15 cellular contexts compared by ENCODE assay signal in the genomic region with DNA sequence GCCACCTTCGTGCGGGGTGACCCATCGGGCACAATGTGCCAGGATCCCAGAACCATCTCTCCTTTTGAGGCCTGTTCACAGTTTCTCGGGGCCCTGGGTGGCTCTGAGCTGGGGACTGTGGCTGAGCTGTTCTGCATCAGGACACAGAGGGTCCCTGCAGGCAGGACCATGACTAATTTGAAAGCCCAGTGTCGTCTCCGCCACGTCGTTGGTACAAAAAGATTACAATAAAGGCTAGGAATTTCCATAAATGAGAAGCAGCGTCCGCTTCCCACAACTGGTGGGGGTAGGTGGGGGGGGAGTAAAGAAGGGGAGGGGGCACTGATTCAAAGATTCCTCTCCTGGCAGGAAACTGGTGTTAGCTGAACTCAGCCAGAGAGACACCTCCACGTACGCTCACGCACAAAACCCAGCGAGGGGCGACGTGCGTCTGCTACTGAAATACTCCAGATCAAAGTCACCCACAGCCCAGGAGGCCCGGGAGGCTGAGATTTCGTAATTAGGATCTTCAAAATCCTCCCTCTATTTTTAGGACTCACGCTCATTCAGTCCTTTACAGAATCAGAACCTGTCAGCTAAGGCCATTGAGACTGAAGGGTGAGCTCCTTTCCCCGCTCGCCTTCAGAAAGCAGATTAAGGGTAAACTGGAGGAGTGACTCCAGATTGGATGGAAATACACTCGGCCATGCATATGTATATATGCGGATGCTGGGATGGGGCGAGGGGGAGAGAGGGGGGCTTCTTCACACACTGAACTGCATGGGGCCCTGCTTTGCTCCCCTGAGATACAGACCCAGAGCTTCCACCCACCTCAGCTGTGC. TPM values are rescaled to one million over a fixed set of nuclear protein-coding genes. Genes with fewer than 3 reads are reported as not detected.
DNase-seq lines count a peak whose midpoint lies in the region; ATAC-seq and TF ChIP-seq lines count a peak whose summit lies in the region.
"Had no signal": no experiment of that assay in that cellular context is flagged by ENCODE, and none has a peak within 500 bp of the region (broad histone marks: within the 10 kb centered on the region; RNA-seq: fewer than 3 reads in every experiment).

No MANE protein-coding gene starts in this region.

- H3K27ac ChIP-seq in BLaER1 (no peak overlapping the region), heart left ventricle (peak overlapping the region; percentile 13 to 65 (median 37)), neural progenitor cell (peak overlapping the region; percentile 28)
- H3K27ac ChIP-seq: adrenal gland, parathyroid adenoma had no signal

- H3K27me3 Mint-ChIP-seq in neural progenitor cell (ENCODE audit: insufficient read depth, low read depth) (peaks cover 4% of the 10 kb centered on the region), HFFc6 (ENCODE audit: insufficient read depth) (peaks cover 49% of the 10 kb centered on the region)

- H4K20me1 ChIP-seq in BLaER1, result peaks cover 22% of the 10 kb centered on the region; the same call in 1 of the 2 replicates
- H4K20me1 ChIP-seq in neural progenitor cell (ENCODE audit: low read depth), result peaks cover 100% of the 10 kb centered on the region

- peak overlapping the region; percentile 43 for H3K4me2 ChIP-seq in BLaER1
- H3K4me2 ChIP-seq in neural progenitor cell, result peak overlapping the region; percentile 75

- peak; percentile 77 for DNase-seq in astrocyte of the hippocampus (ENCODE audit: low read depth, low spot score)
- DNase-seq in heart left ventricle, result peak in 1 of 5 donors; percentile 43
- peak; percentile 46 for DNase-seq in neural progenitor cell (ENCODE audit: low spot score)
- DNase-seq in ecto neural progenitor cell (ENCODE audit: low spot score), result no peak
- no peak for DNase-seq in activated naive CD4-positive, alpha-beta T cell treated with anti-CD3 and anti-CD28 coated beads, Interleukin-2, amount 50 U/mL, for 16 hours
- no peak for DNase-seq in HFFc6
- DNase-seq: activated CD4-positive, alpha-beta T cell treated with anti-CD3 and anti-CD28 coated beads, Interleukin-2, amount 50 U/mL, for 4 hours; activated T-cell treated with anti-CD3 and anti-CD28 coated beads, Interleukin-2, amount 50 U/mL, for 4 hours; adrenal gland; CD4-positive, alpha-beta memory T cell; dermis blood vessel endothelial cell; H7 had no signal

- WGBS in heart left ventricle, 4 donors, result 53 to 65% (median 59%) methylated on average over 22 to 25 of the region's 25 CpGs

- no peak for TF ChIP-seq POLR2A in heart left ventricle (IDR thresholded peaks at IDR 0.05)

- H3K4me1 ChIP-seq in BLaER1 (peaks cover 22% of the 10 kb centered on the region), heart left ventricle (peaks cover 0 to 45% (median 10%) of the 10 kb centered on the region in 12 donors), neural progenitor cell (peaks cover 69% of the 10 kb centered on the region)
- H3K4me1 ChIP-seq: adrenal gland, parathyroid adenoma had no signal

- H3K79me2 ChIP-seq in neural progenitor cell (ENCODE audit: low read depth), result peaks cover 100% of the 10 kb centered on the region
- H3K79me2 ChIP-seq: parathyroid adenoma had no signal

- H3K4me1 Mint-ChIP-seq in neural progenitor cell (peaks cover 93% of the 10 kb centered on the region), HFFc6 (ENCODE audit: low read depth) (no peaks in the 10 kb centered on the region)
- H3K4me1 Mint-ChIP-seq: CD4-positive, alpha-beta memory T cell had no signal

- no peak for TF ChIP-seq CTCF in heart left ventricle (IDR thresholded peaks at IDR 0.05)
- TF ChIP-seq CTCF in neural progenitor cell (IDR thresholded peaks at IDR 0.05), result no peak
- TF ChIP-seq CTCF in HFFc6 (IDR thresholded peaks at IDR 0.05), result no peak

- H3F3A ChIP-seq in neural progenitor cell (ENCODE audit: low read depth), result peaks cover 41% of the 10 kb centered on the region

- ATAC-seq in heart left ventricle (peak in 3 of 4 donors; percentile 58 to 78 (median 70)), HG03442 (IDR thresholded peaks at IDR 0.05; ENCODE audit: unreplicated experiment) (no peak)
- ATAC-seq: activated T-cell treated with anti-CD3 and anti-CD28 coated beads, Interleukin-2, amount 50 U/mL, for 4 hours had no signal

- H3K4me3 Mint-ChIP-seq in neural progenitor cell, result peak overlapping the region; percentile 76
- no peak overlapping the region for H3K4me3 Mint-ChIP-seq in HFFc6
- H3K4me3 Mint-ChIP-seq: activated T-cell treated with anti-CD3 and anti-CD28 coated beads, Interleukin-2, amount 50 U/mL, for 4 hours; CD4-positive, alpha-beta memory T cell had no signal

- H3K9ac ChIP-seq in BLaER1 (peak overlapping the region; percentile 34; the same call in 1 of the 2 replicates), neural progenitor cell (no peak overlapping the region)
- H3K9ac ChIP-seq: parathyroid adenoma had no signal

- H3K27ac Mint-ChIP-seq in neural progenitor cell (peak overlapping the region; percentile 90), HFFc6 (no peak overlapping the region)
- H3K27ac Mint-ChIP-seq: CD4-positive, alpha-beta memory T cell had no signal

- H3K36me3 Mint-ChIP-seq in neural progenitor cell (peaks cover 21% of the 10 kb centered on the region), HFFc6 (ENCODE audit: low read depth) (no peaks in the 10 kb centered on the region)
- H3K36me3 Mint-ChIP-seq: CD4-positive, alpha-beta memory T cell had no signal

- intact Hi-C loops in heart left ventricle (cut with DNase I), result loop anchor here in 2 of 10 donors (10.0 kb wide), 2 partner anchors 126 to 156 kb away; no protein-coding TSS in a partner anchor

- H3K36me3 ChIP-seq in BLaER1 (no peaks in the 10 kb centered on the region), heart left ventricle (peaks cover 0 to 5% (median 0%) of the 10 kb centered on the region in 9 donors), neural progenitor cell (peaks cover 7% of the 10 kb centered on the region)
- H3K36me3 ChIP-seq: adrenal gland had no signal

- H3K9me3 Mint-ChIP-seq in neural progenitor cell (no peaks in the 10 kb centered on the region), HFFc6 (no peaks in the 10 kb centered on the region)
- H3K9me3 Mint-ChIP-seq: activated T-cell treated with anti-CD3 and anti-CD28 coated beads, Interleukin-2, amount 50 U/mL, for 4 hours; CD4-positive, alpha-beta memory T cell had no signal

- H3K4me3 ChIP-seq in BLaER1 (no peak overlapping the region), heart left ventricle (peak overlapping the region in 5 of 12 donors; percentile 14 to 83 (median 20)), neural progenitor cell (peak overlapping the region; percentile 13)
- H3K4me3 ChIP-seq: adrenal gland had no signal

- H3K9me3 ChIP-seq in BLaER1 (no peaks in the 10 kb centered on the region), heart left ventricle (no peaks in the 10 kb centered on the region), neural progenitor cell (ENCODE audit: low read depth) (no peaks in the 10 kb centered on the region)
- H3K9me3 ChIP-seq: adrenal gland had no signal

- no peak overlapping the region for H2AFZ ChIP-seq in neural progenitor cell (replicated peaks)
- H2AFZ ChIP-seq: parathyroid adenoma had no signal

- no peaks in the 10 kb centered on the region for H3K27me3 ChIP-seq in BLaER1
- H3K27me3 ChIP-seq in heart left ventricle, result no peaks in the 10 kb centered on the region
- H3K27me3 ChIP-seq in neural progenitor cell, result peaks cover 2% of the 10 kb centered on the region
- H3K27me3 ChIP-seq: adrenal gland had no signal

RNA-seq across cellular contexts. Expression of a gene that starts 10.9 kb away (rescaled TPM):
- total RNA-seq in heart left ventricle (10 to 100 TPM in 1 of 9 donors, 1 to 10 TPM in 8; 4.2 to 10.3 (median 5.5) TPM), neural progenitor cell (ENCODE audit: low replicate concordance) (13.3 and 27.2 TPM in 2 replicates)
- 1 to 10 TPM; 1.7 to 3.9 TPM for polyA plus RNA-seq in heart left ventricle
- total RNA-seq in HFFc6 (2021; fragmentation: NEBNext Ultra II Directional; extraction: Animal tissue kit (Norgen Biotek cat#: 25700)), result under 1 TPM; 0.09 to 0.14 (median 0.12) TPM

Comparison
In these comparisons a context has a peak if more than half of its experiments do, and no peak if none do; other contexts are left out.
1. DNase-seq: peak in astrocyte of the hippocampus (single experiment) and neural progenitor cell (single experiment); none in ecto neural progenitor cell (single experiment), activated naive CD4-positive, alpha-beta T cell treated with anti-CD3 and anti-CD28 coated beads, Interleukin-2, amount 50 U/mL, for 16 hours (single experiment) and HFFc6 (single experiment).
2. RNA of a gene that starts 10.9 kb away (total RNA-seq): 13.3 to 27.2 TPM in neural progenitor cell and 4.2 to 10.3 TPM in heart left ventricle; 0.09 to 0.14 TPM in HFFc6; every median in the first group is over 4 times any median in the second.